20 cellular contexts compared by ENCODE assay signal in genomic region chr12:109724321-109724892, GRCh38. TPM values are rescaled to one million over a fixed set of nuclear protein-coding genes. Genes with fewer than 3 reads are reported as not detected.
DNase-seq lines count a peak whose midpoint lies in the region; ATAC-seq and TF ChIP-seq lines count a peak whose summit lies in the region.
"Had no signal": no experiment of that assay in that cellular context is flagged by ENCODE, and none has a peak within 500 bp of the region (broad histone marks: within the 10 kb centered on the region; RNA-seq: fewer than 3 reads in every experiment).

No MANE protein-coding gene starts in this region.

- no peaks in the 10 kb centered on the region for H3K36me3 ChIP-seq in right atrium auricular region
- no peaks in the 10 kb centered on the region for H3K36me3 ChIP-seq in esophagus muscularis mucosa
- no peaks in the 10 kb centered on the region for H3K36me3 ChIP-seq in lower lobe of right lung
- no peaks in the 10 kb centered on the region for H3K36me3 ChIP-seq in tibial nerve
- no peaks in the 10 kb centered on the region for H3K36me3 ChIP-seq in A673 (ENCODE audit: insufficient read depth, low read length, poor library complexity, severe bottlenecking)
- H3K36me3 ChIP-seq: BLaER1, MG63, SJSA1 had no signal

- intact Hi-C loops in cardiac septum (cut with DNase I) (loop anchor here (5.0 kb wide), 1 partner anchor 202 kb away; no protein-coding TSS in a partner anchor), esophagus muscularis mucosa (cut with DNase I) (loop anchor here (5.0 kb wide), 1 partner anchor 48 kb away; no protein-coding TSS in a partner anchor), lower lobe of right lung (cut with DNase I) (no loop called here), lower leg skin (cut with DNase I; ENCODE audit: low total_unique reads) (no loop called here), A673 (cut with micrococcal nuclease; ENCODE audit: unreplicated experiment) (no loop called here)

- no peak for TF ChIP-seq POLR2A in esophagus muscularis mucosa (IDR thresholded peaks at IDR 0.05; ENCODE audit: low read depth)
- no peak for TF ChIP-seq POLR2A in tibial nerve (IDR thresholded peaks at IDR 0.05)
- no peak for TF ChIP-seq POLR2A in lower leg skin (IDR thresholded peaks at IDR 0.05)

- H3K4me1 ChIP-seq in right atrium auricular region (peaks cover 0 to 64% of the 10 kb centered on the region in 2 donors), esophagus muscularis mucosa (peaks cover 51 to 76% (median 71%) of the 10 kb centered on the region in 4 donors), lower lobe of right lung (peaks cover 16% of the 10 kb centered on the region), tibial nerve (peaks cover 0 to 94% (median 64%) of the 10 kb centered on the region in 4 donors), A673 (ENCODE audit: insufficient read depth, low read length, poor library complexity, severe bottlenecking) (no peaks in the 10 kb centered on the region)
- H3K4me1 ChIP-seq: BLaER1, SJSA1 had no signal

- no peak for ATAC-seq in lower lobe of right lung
- ATAC-seq in GM21737 (IDR thresholded peaks at IDR 0.05; ENCODE audit: unreplicated experiment) = no peak

- CTCF ChIA-PET in A673 (lab: Charles Lee) = no interaction called here

- 93% methylated on average over 14 of the region's 14 CpGs for WGBS in esophagus muscularis mucosa
- 79 to 80% methylated on average over 14 of the region's 14 CpGs for WGBS in tibial nerve, 2 donors
- WGBS in lower leg skin, 2 donors = 92 to 96% methylated on average over 14 of the region's 14 CpGs

- H3K27ac ChIP-seq in right atrium auricular region = peak overlapping the region; percentile 42 to 95
- H3K27ac ChIP-seq in esophagus muscularis mucosa (replicated peaks in 1 of 4) = peak overlapping the region; percentile 19 to 52 (median 46)
- peak overlapping the region; percentile 11 for H3K27ac ChIP-seq in lower lobe of right lung
- peak overlapping the region; percentile 50 to 87 (median 76) for H3K27ac ChIP-seq in tibial nerve
- no peak overlapping the region for H3K27ac ChIP-seq in A673 (ENCODE audit: low read depth, low read length, poor library complexity, severe bottlenecking)
- H3K27ac ChIP-seq: BLaER1, SJSA1 had no signal

- H3K4me3 ChIP-seq in right atrium auricular region = no peak overlapping the region
- no peak overlapping the region for H3K4me3 ChIP-seq in esophagus muscularis mucosa
- no peak overlapping the region for H3K4me3 ChIP-seq in lower lobe of right lung
- H3K4me3 ChIP-seq in tibial nerve = no peak overlapping the region
- no peak overlapping the region for H3K4me3 ChIP-seq in lower leg skin (ENCODE audit: low read depth, poor library complexity, severe bottlenecking)
- H3K4me3 ChIP-seq in A673 (ENCODE audit: low read depth, low read length, poor library complexity, severe bottlenecking) = no peak overlapping the region
- H3K4me3 ChIP-seq: BLaER1, MG63, SJSA1 had no signal

- no peaks in the 10 kb centered on the region for H3K27me3 ChIP-seq in right atrium auricular region
- no peaks in the 10 kb centered on the region for H3K27me3 ChIP-seq in esophagus muscularis mucosa
- no peaks in the 10 kb centered on the region for H3K27me3 ChIP-seq in lower lobe of right lung (ENCODE audit: low read depth)
- H3K27me3 ChIP-seq in tibial nerve = no peaks in the 10 kb centered on the region
- no peaks in the 10 kb centered on the region for H3K27me3 ChIP-seq in A673 (replicated peaks; ENCODE audit: insufficient read depth, low read depth, low read length, poor library complexity)
- H3K27me3 ChIP-seq: MG63, SJSA1 had no signal

- BruUV-seq in A673 (replicated peaks; lab: Mats Ljungman, UMichigan) = no TSS peak

- TF ChIP-seq EP300 in esophagus muscularis mucosa (IDR thresholded peaks at IDR 0.05) (no peak), tibial nerve (IDR thresholded peaks at IDR 0.05) (no peak)

- DNase-seq in right atrium auricular region (ENCODE audit: low spot score) (no peak), cardiac septum (ENCODE audit: low spot score) (no peak), esophagus muscularis mucosa (ENCODE audit: extremely low spot score) (no peak), lower lobe of right lung (no peak), tibial nerve (ENCODE audit: low spot score in 2 of 2) (no peak), lower leg skin (ENCODE audit: low spot score in 2 of 2) (no peak), A673 (ENCODE audit: low spot score) (no peak)
- DNase-seq: CD4-positive, alpha-beta T cell; DMS53; KG1; MG63; NCI-H1105 treated with DMSO at 0.1 percent for 48 hours; NCI-H146; NCI-H2029; NCI-H82; NK-92 treated with Interleukin-12 subunit alpha and Interleukin-12 subunit beta, amount 100 ng/mL, for 24 hours; PC-3 had no signal

- POLR2A ChIA-PET in A673 (lab: Charles Lee; ENCODE audit: low non-redundant PET) = no interaction called here

- no peak for TF ChIP-seq CTCF in right atrium auricular region (IDR thresholded peaks at IDR 0.05)
- no peak for TF ChIP-seq CTCF in esophagus muscularis mucosa (IDR thresholded peaks at IDR 0.05)
- no peak for TF ChIP-seq CTCF in lower lobe of right lung (IDR thresholded peaks at IDR 0.05)
- TF ChIP-seq CTCF in tibial nerve (IDR thresholded peaks at IDR 0.05) = no peak
- no peak for TF ChIP-seq CTCF in lower leg skin (IDR thresholded peaks at IDR 0.05)
- TF ChIP-seq CTCF in A673 (conservative IDR thresholded peaks at IDR 0.05; ENCODE audit: low read depth, low read length) = no peak

- H3K9me3 ChIP-seq in right atrium auricular region = no peaks in the 10 kb centered on the region
- no peaks in the 10 kb centered on the region for H3K9me3 ChIP-seq in esophagus muscularis mucosa
- H3K9me3 ChIP-seq in lower lobe of right lung = no peaks in the 10 kb centered on the region
- H3K9me3 ChIP-seq in tibial nerve = no peaks in the 10 kb centered on the region
- no peaks in the 10 kb centered on the region for H3K9me3 ChIP-seq in A673 (ENCODE audit: low read depth, low read length, poor library complexity, severe bottlenecking)
- H3K9me3 ChIP-seq: BLaER1, MG63, SJSA1 had no signal

RNA-seq across cellular contexts. Expression of gene FAM222A, which starts 10.8 kb away (rescaled TPM):
- total RNA-seq in right atrium auricular region = 10 to 100 TPM; 23.6 to 32.4 TPM
- 7.8 TPM for total RNA-seq in cardiac septum
- 1 to 10 TPM in 3 of 4 donors, under 1 TPM in 1; 0.42 to 3.8 (median 3.2) TPM for total RNA-seq in esophagus muscularis mucosa
- total RNA-seq in lower lobe of right lung = 2.4 TPM
- total RNA-seq in tibial nerve = 1 to 10 TPM; 1.3 to 3.3 (median 1.9) TPM
- total RNA-seq in lower leg skin = 1 to 10 TPM; 4.8 to 7.2 (median 6.1) TPM
- 3.9 and 5.5 TPM in 2 replicates for total RNA-seq in A673 (2021)

Comparison
In these comparisons a context has a peak if more than half of its experiments do, and no peak if none do; other contexts are left out.
1. intact Hi-C loops: an anchor here in cardiac septum (5.0 kb wide) and esophagus muscularis mucosa (5.0 kb wide); none called in lower lobe of right lung, lower leg skin and A673.